ENCODE assay signal across 20 cellular contexts in the genomic region with DNA sequence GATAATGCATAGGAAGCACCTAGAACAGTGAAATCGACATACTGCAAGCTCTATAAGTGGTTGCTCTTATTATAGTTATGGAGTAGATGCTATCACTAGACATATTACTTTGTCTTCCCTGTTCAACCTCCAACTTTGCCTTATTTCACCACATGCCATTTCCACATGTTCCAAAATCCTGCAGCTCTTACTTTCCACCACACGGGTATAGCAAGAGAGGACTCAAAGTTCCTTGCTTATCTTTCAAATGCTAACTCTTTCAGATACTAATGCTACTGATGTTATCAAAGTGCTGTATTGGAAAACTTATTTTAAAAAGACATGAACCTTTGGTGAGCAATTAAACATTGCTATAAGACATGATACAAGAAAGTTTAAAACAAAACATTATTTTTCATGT.
"Had no signal": no experiment of that assay in that cellular context is flagged by ENCODE, and none has a peak within 500 bp of the region (broad histone marks: within the 10 kb centered on the region; RNA-seq: fewer than 3 reads in every experiment).

No MANE protein-coding gene starts in this region.

- H3K27me3 ChIP-seq: breast epithelium had no signal

- H3K4me3 ChIP-seq: breast epithelium had no signal

- DNase-seq: activated B cell treated with CpG ODN at 0.5 μM for 24 hours; activated CD4-positive, alpha-beta T cell treated with anti-CD3 and anti-CD28 coated beads for 1 hour; activated CD4-positive, alpha-beta T cell treated with anti-CD3 and anti-CD28 coated beads, Interleukin-2, amount 10 ng/mL, durations not matched to agents 24 days and 14 days; activated CD4-positive, alpha-beta T cell treated with anti-CD3 and anti-CD28 coated beads, Interleukin-2, amount 50 U/mL, for 48 hours; activated CD8-positive, alpha-beta memory T cell treated with anti-CD3 and anti-CD28 coated beads, Interleukin-2, amount 10 ng/mL, durations not matched to agents 7 days and 5 days; activated effector memory CD4-positive, alpha-beta T cell treated with Interleukin-2 at 50 U/mL for 16 hours; activated naive CD4-positive, alpha-beta T cell; activated T-cell treated with anti-CD3 and anti-CD28 coated beads, Interleukin-2, amount 50 U/mL, for 24 hours; aorta; caudate nucleus; KG1; NCI-H1105; NCI-H1436; NCI-H1694 treated with DMSO at 0.1 percent for 48 hours; NCI-H2029 treated with DMSO at 0.1 percent for 48 hours; PC-3; SHP77 treated with DMSO at 0.1 percent for 48 hours; T-helper 17 cell; T-helper 9 cell had no signal

- H3K4me1 ChIP-seq: breast epithelium had no signal

- H3K9me3 ChIP-seq: breast epithelium had no signal

- H3K36me3 ChIP-seq: breast epithelium had no signal

- H3K27ac ChIP-seq: breast epithelium had no signal

- ATAC-seq: activated CD8-positive, alpha-beta memory T cell treated with anti-CD3 and anti-CD28 coated beads, Interleukin-2, amount 10 ng/mL, durations not matched to agents 7 days and 5 days; PC-3; T-helper 17 cell had no signal
